In genomic region chr17:43822566-43823190, GRCh38 we compare ENCODE assay signal across 24 cellular contexts. TPM values are rescaled to one million over a fixed set of nuclear protein-coding genes. Genes with fewer than 3 reads are reported as not detected.
DNase-seq lines count a peak whose midpoint lies in the region; ATAC-seq, FAIRE-seq and TF ChIP-seq lines count a peak whose summit lies in the region.
"Had no signal": no experiment of that assay in that cellular context is flagged by ENCODE, and none has a peak within 500 bp of the region (broad histone marks: within the 10 kb centered on the region; RNA-seq: fewer than 3 reads in every experiment).

No MANE protein-coding gene starts in this region.

- intact Hi-C loops in HepG2 (cut with micrococcal nuclease; ENCODE audit: unreplicated experiment) (no loop called here), thyroid gland (cut with DNase I) (no loop called here)

- H3K79me2 ChIP-seq in SK-N-SH (ENCODE audit: insufficient read depth) = no peaks in the 10 kb centered on the region
- no peaks in the 10 kb centered on the region for H3K79me2 ChIP-seq in HepG2 (ENCODE audit: insufficient read depth, low read length)
- no peaks in the 10 kb centered on the region for H3K79me2 ChIP-seq in GM23248 (ENCODE audit: insufficient read depth)

- H3K9me3 ChIP-seq in SK-N-SH = no peaks in the 10 kb centered on the region
- no peaks in the 10 kb centered on the region for H3K9me3 ChIP-seq in HepG2 (ENCODE audit: low read length)
- H3K9me3 ChIP-seq in thyroid gland = no peaks in the 10 kb centered on the region
- no peaks in the 10 kb centered on the region for H3K9me3 ChIP-seq in GM23248 (ENCODE audit: low read depth)
- H3K9me3 ChIP-seq: BLaER1 treated with 17β-estradiol and CSF1 and Interleukin-3, amounts not matched to agents 10 nM and 100 nM; gastroesophageal sphincter had no signal

- ATAC-seq in SK-N-SH treated with all-trans-retinoic acid at 6 μM for 48 hours = no peak
- peak; percentile 28 for ATAC-seq in esophagus mucosa
- peak; percentile 37; the same call in 2 of the 3 replicates for ATAC-seq in HepG2
- ATAC-seq in HG02973 (IDR thresholded peaks at IDR 0.05; ENCODE audit: unreplicated experiment) = no peak
- ATAC-seq: activated CD4-positive, CD25-positive, alpha-beta regulatory T cell treated with anti-CD3 and anti-CD28 coated beads, Interleukin-2, amount 50 U/mL, for 24 hours; activated naive CD4-positive, alpha-beta T cell treated with anti-CD3 and anti-CD28 coated beads, Interleukin-2, amount 50 U/mL, for 72 hours; activated T-cell treated with anti-CD3 and anti-CD28 coated beads, Interleukin-2, amount 50 U/mL, for 4 hours; gastroesophageal sphincter had no signal

- TF ChIP-seq POLR2A in HepG2 (IDR thresholded peaks at IDR 0.05; ENCODE audit: insufficient read depth in 1 of 2, low read depth in 2 of 2, low read length in 2 of 2) = no peak
- TF ChIP-seq POLR2A in thyroid gland (IDR thresholded peaks at IDR 0.05) = no peak

- H2AFZ ChIP-seq in SK-N-SH (ENCODE audit: low read depth) (no peak overlapping the region), HepG2 (ENCODE audit: low read length) (no peak overlapping the region), GM23248 (no peak overlapping the region)

- TF ChIP-seq CTCF in SK-N-SH (IDR thresholded peaks at IDR 0.05) = no peak
- no peak for TF ChIP-seq CTCF in HepG2 (CRISPR knock-in tag; IDR thresholded peaks at IDR 0.05)
- no peak for TF ChIP-seq CTCF in thyroid gland (IDR thresholded peaks at IDR 0.05)

- H3K4me3 ChIP-seq in SK-N-SH (ENCODE audit: low read depth in 2 of 2, low read length in 1 of 2) = no peak overlapping the region
- H3K4me3 ChIP-seq in HepG2 (replicated peaks in 1 of 3; ENCODE audit: insufficient read depth in 1 of 3, low read depth in 2 of 3, low read length in 3 of 3) = no peak overlapping the region
- no peak overlapping the region for H3K4me3 ChIP-seq in thyroid gland (replicated peaks in 1 of 3)
- H3K4me3 ChIP-seq in GM23248 = no peak overlapping the region
- H3K4me3 ChIP-seq: BLaER1 treated with 17β-estradiol and CSF1 and Interleukin-3, amounts not matched to agents 10 nM and 100 nM; gastroesophageal sphincter had no signal

- TF ChIP-seq EP300 in SK-N-SH (IDR thresholded peaks at IDR 0.05; ENCODE audit: borderline replicate concordance in 1 of 2, low read depth in 1 of 2, low read length in 1 of 2) (no peak), HepG2 (IDR thresholded peaks at IDR 0.05; ENCODE audit: low read depth in 2 of 2, low read length in 2 of 2) (no peak), HepG2 (CRISPR knock-in tag; IDR thresholded peaks at IDR 0.05; ENCODE audit: borderline replicate concordance) (no peak)

- POLR2A ChIA-PET in SK-N-SH (lab: Yijun Ruan, JAX) = no interaction called here
- POLR2A ChIA-PET in HepG2 (lab: Yijun Ruan, JAX) = no interaction called here

- H3K36me3 ChIP-seq in SK-N-SH (replicated peaks in 1 of 2; ENCODE audit: control insufficient read depth in 1 of 2, insufficient read depth in 2 of 2, low read length in 1 of 2) (peaks cover 10 to 16% of the 10 kb centered on the region in 2 experiments), HepG2 (replicated peaks in 1 of 2; ENCODE audit: control insufficient read depth in 1 of 2, insufficient read depth in 2 of 2, low read length in 2 of 2) (no peaks in the 10 kb centered on the region; a peak in 1 of 5 replicates), thyroid gland (no peaks in the 10 kb centered on the region), GM23248 (ENCODE audit: low read depth) (peaks cover 5% of the 10 kb centered on the region; the same call in 1 of the 2 replicates)

- in situ Hi-C loops in HepG2 (cut with HindIII; ENCODE audit: extremely low pct_ligation_motif_present, low pct_unique_long_range_greater_than_20kb) = no loop called here
- in situ Hi-C loops in GM23248 (cut with MboI) = no loop called here

- H4K20me1 ChIP-seq in SK-N-SH (ENCODE audit: insufficient read depth) (no peaks in the 10 kb centered on the region), HepG2 (ENCODE audit: insufficient read depth, low read length) (no peaks in the 10 kb centered on the region), GM23248 (ENCODE audit: insufficient read depth) (no peaks in the 10 kb centered on the region)
- H4K20me1 ChIP-seq: BLaER1 treated with 17β-estradiol and CSF1 and Interleukin-3, amounts not matched to agents 10 nM and 100 nM had no signal

- BruUV-seq in HepG2 (replicated peaks; lab: Mats Ljungman, UMichigan) = no TSS peak

- H3K9me2 ChIP-seq in SK-N-SH = no peaks in the 10 kb centered on the region
- H3K9me2 ChIP-seq in GM23248 (ENCODE audit: insufficient read depth) = no peaks in the 10 kb centered on the region

- CTCF ChIA-PET in SK-N-SH (lab: Yijun Ruan, JAX) (interaction anchor here (0.6 to 1.8 kb wide), 2 partner anchors 24 to 33 kb away, joined by 3 to 10 read pairs; partner anchors contain the start of gene CD300LG), HepG2 (lab: Yijun Ruan, JAX; ENCODE audit: low intra/inter-chr PET ratio, low total read pairs) (no interaction called here)

- H3F3A ChIP-seq in SK-N-SH (replicated peaks; ENCODE audit: insufficient read depth) (no peaks in the 10 kb centered on the region), GM23248 (ENCODE audit: insufficient read depth) (no peaks in the 10 kb centered on the region)

- peaks cover 0 to 5% of the 10 kb centered on the region in 2 experiments; a peak in 1 of 4 replicates for H3K4me1 ChIP-seq in SK-N-SH (ENCODE audit: control insufficient read depth in 1 of 2, insufficient read depth in 2 of 2, low read depth in 1 of 2, low read length in 1 of 2)
- H3K4me1 ChIP-seq in HepG2 (ENCODE audit: insufficient read depth, low read length) = no peaks in the 10 kb centered on the region
- peaks cover 0 to 5% of the 10 kb centered on the region in 2 donors for H3K4me1 ChIP-seq in thyroid gland
- H3K4me1 ChIP-seq in GM23248 (ENCODE audit: insufficient read depth) = no peaks in the 10 kb centered on the region

- no peak for FAIRE-seq in HepG2 (lab: Jason Lieb, UNC)
- FAIRE-seq: astrocyte, D721Med, GM18507, RCC 7860 had no signal

- no peaks in the 10 kb centered on the region for H3K27me3 ChIP-seq in SK-N-SH (ENCODE audit: insufficient read depth)
- no peaks in the 10 kb centered on the region for H3K27me3 ChIP-seq in HepG2 (ENCODE audit: control insufficient read depth in 1 of 2, insufficient read depth in 2 of 2, low read length in 2 of 2)
- H3K27me3 ChIP-seq in thyroid gland = no peaks in the 10 kb centered on the region
- H3K27me3 ChIP-seq in GM23248 (replicated peaks; ENCODE audit: insufficient read depth) = no peaks in the 10 kb centered on the region
- H3K27me3 ChIP-seq: BLaER1 treated with 17β-estradiol and CSF1 and Interleukin-3, amounts not matched to agents 10 nM and 100 nM; gastroesophageal sphincter had no signal

- WGBS in SK-N-SH (ENCODE audit: low lambda C conversion rate) = 84% methylated on average over 5 of the region's 5 CpGs
- WGBS in HepG2 (ENCODE audit: low lambda C conversion rate) = 69% methylated on average over 4 of the region's 5 CpGs
- 94 to 97% methylated on average over 5 of the region's 5 CpGs for WGBS in thyroid gland, 2 donors
- WGBS in GM23248 (ENCODE audit: low coverage in 1 of 2, low lambda C conversion rate in 2 of 2, missing lambda C conversion rate in 2 of 2), 2 experiments = 98 to 99% methylated on average over 5 of the region's 5 CpGs

- DNase-seq in SK-N-SH (peak; percentile 37), HepG2 (ENCODE audit: low spot score) (no peak), thyroid gland (no peak), HuH-7 (ENCODE audit: low spot score) (no peak), GM23248 (no peak)
- DNase-seq: activated T-cell treated with anti-CD3 and anti-CD28 coated beads, Interleukin-2, amount 50 U/mL, for 4 hours; erythroblast; NCI-H2171 treated with DMSO at 0.1 percent for 48 hours; retina; T-helper 9 cell had no signal

- no peak overlapping the region for H3K27ac ChIP-seq in SK-N-SH (ENCODE audit: low read depth in 2 of 2, low read length in 1 of 2)
- H3K27ac ChIP-seq in HepG2 (ENCODE audit: extremely low read length, insufficient read depth, low read length) = no peak overlapping the region
- peak overlapping the region in 2 of 3 donors; percentile 32 to 33 for H3K27ac ChIP-seq in thyroid gland
- H3K27ac ChIP-seq in GM23248 = no peak overlapping the region
- H3K27ac ChIP-seq: BLaER1 treated with 17β-estradiol and CSF1 and Interleukin-3, amounts not matched to agents 10 nM and 100 nM had no signal

- H3K9ac ChIP-seq in SK-N-SH (no peak overlapping the region), HepG2 (ENCODE audit: insufficient read depth, low read depth, low read length) (no peak overlapping the region), GM23248 (no peak overlapping the region)
- H3K9ac ChIP-seq: BLaER1 treated with 17β-estradiol and CSF1 and Interleukin-3, amounts not matched to agents 10 nM and 100 nM had no signal

- H3K4me2 ChIP-seq in SK-N-SH = no peak overlapping the region
- H3K4me2 ChIP-seq in HepG2 (ENCODE audit: low read depth, low read length) = no peak overlapping the region
- H3K4me2 ChIP-seq in GM23248 (ENCODE audit: unreplicated experiment) = no peak overlapping the region
- H3K4me2 ChIP-seq: BLaER1 treated with 17β-estradiol and CSF1 and Interleukin-3, amounts not matched to agents 10 nM and 100 nM had no signal

- TF ChIP-seq RAD21 in SK-N-SH (IDR thresholded peaks at IDR 0.05; ENCODE audit: low read length) (no peak), HepG2 (CRISPR knock-in tag; IDR thresholded peaks at IDR 0.05) (no peak)

RNA-seq across cellular contexts. Expression of gene MPP3, which starts 10.3 kb away (rescaled TPM):
- 12.5 and 14.1 TPM in 2 replicates for polyA plus RNA-seq in SK-N-SH (2012; rRNA removed)
- polyA plus RNA-seq in SK-N-SH (2012; cell fraction: cytosol; rRNA removed) = 3.9 and 6.1 TPM in 2 replicates
- 77.4 and 80.4 TPM in 2 replicates for polyA plus RNA-seq in SK-N-SH (2012; cell fraction: nucleus; rRNA removed)
- total RNA-seq in esophagus mucosa = 2.8 TPM
- 0.83 and 0.91 TPM in 2 replicates for total RNA-seq in HepG2 (2016; rRNA removed; fragmentation: Illumina TruSeq; extraction: Trizol)
- total RNA-seq in HepG2 (2016; cell fraction: cytosol; rRNA removed; fragmentation: Illumina TruSeq; extraction: Trizol; ENCODE audit: low read depth) = 0.53 and 0.81 TPM in 2 replicates
- 0.37 and 1.2 TPM in 2 replicates for total RNA-seq in HepG2 (2016; cell fraction: insoluble cytoplasmic fraction; rRNA removed; fragmentation: Illumina TruSeq; extraction: Trizol)
- 0.62 and 0.65 TPM in 2 replicates for total RNA-seq in HepG2 (2016; cell fraction: membrane; rRNA removed; fragmentation: Illumina TruSeq; extraction: Trizol)
- total RNA-seq in HepG2 (2016; cell fraction: nucleus; rRNA removed; fragmentation: Illumina TruSeq; extraction: Trizol) = 2.3 and 3.0 TPM in 2 replicates
- 1.8 and 2.4 TPM in 2 replicates for polyA plus RNA-seq in HepG2 (2011; rRNA removed)
- 0.40 and 0.73 TPM in 2 replicates for polyA plus RNA-seq in HepG2 (2011; cell fraction: cytosol; rRNA removed)
- polyA plus RNA-seq in HepG2 (2011; cell fraction: nucleus; rRNA removed) = 8.8 and 12.8 TPM in 2 replicates
- polyA plus RNA-seq in HepG2 (2012) = 1.4 and 1.5 TPM in 2 replicates
- 0.20 and 0.42 TPM in 2 replicates for polyA plus RNA-seq in HepG2 (2016; cell fraction: cytosol; fragmentation: Illumina TruSeq; extraction: Trizol; ENCODE audit: low read depth)
- 0.34 and 0.46 TPM in 2 replicates for polyA plus RNA-seq in HepG2 (2016; cell fraction: insoluble cytoplasmic fraction; fragmentation: Illumina TruSeq; extraction: Trizol; ENCODE audit: low read depth)
- polyA plus RNA-seq in HepG2 (2016; cell fraction: membrane; fragmentation: Illumina TruSeq; extraction: Trizol; ENCODE audit: low read depth) = 0.26 and 0.42 TPM in 2 replicates
- polyA plus RNA-seq in HepG2 (2016; cell fraction: nucleus; fragmentation: Illumina TruSeq; extraction: Trizol; ENCODE audit: insufficient read depth, low read depth) = 4.1 and 6.3 TPM in 2 replicates
- polyA minus RNA-seq in HepG2 (2011; rRNA and poly(A)+ RNA removed; ENCODE audit: low replicate concordance) = 2.6 and 21.0 TPM in 2 replicates
- 0.49 TPM in 1 of 2 replicates, not detected in the other for polyA minus RNA-seq in HepG2 (2011; cell fraction: cytosol; rRNA and poly(A)+ RNA removed)
- 3.4 and 4.4 TPM in 2 replicates for polyA minus RNA-seq in HepG2 (2011; cell fraction: nucleus; rRNA and poly(A)+ RNA removed)
- total RNA-seq in thyroid gland = 10 to 100 TPM in 3 of 4 donors, 1 to 10 TPM in 1; 7.1 to 20.5 (median 15.4) TPM
- total RNA-seq in GM23248 (2014; rRNA removed; shearing (Covaris generic)) = 6.3 and 11.1 TPM in 2 replicates
- polyA plus RNA-seq in GM23248 (2016; fragmentation: Nextera tagmentation; extraction: Ambion mirVana) = 4.8 and 6.6 TPM in 2 replicates

RNA-seq across cellular contexts. Expression of gene CD300LG, which starts 24.3 kb away (rescaled TPM):
- polyA plus RNA-seq in SK-N-SH (2012; rRNA removed) (not detected in 2 replicates), HepG2 (2011; rRNA removed) (not detected in 2 replicates), GM23248 (2016; fragmentation: Nextera tagmentation; extraction: Ambion mirVana) (not detected in 2 replicates)
- not detected in 2 replicates for polyA plus RNA-seq in SK-N-SH (2012; cell fraction: cytosol; rRNA removed)
- not detected in 2 replicates for polyA plus RNA-seq in SK-N-SH (2012; cell fraction: nucleus; rRNA removed)
- total RNA-seq in esophagus mucosa (0.28 TPM), HepG2 (2016; rRNA removed; fragmentation: Illumina TruSeq; extraction: Trizol) (not detected in 2 replicates), thyroid gland (10 to 100 TPM in 1 of 4 donors, 1 to 10 TPM in 3; 1.5 to 22.5 (median 2.2) TPM)
- not detected in 2 replicates for total RNA-seq in HepG2 (2016; cell fraction: cytosol; rRNA removed; fragmentation: Illumina TruSeq; extraction: Trizol; ENCODE audit: low read depth)
- not detected in 2 replicates for total RNA-seq in HepG2 (2016; cell fraction: insoluble cytoplasmic fraction; rRNA removed; fragmentation: Illumina TruSeq; extraction: Trizol)
- not detected in 2 replicates for total RNA-seq in HepG2 (2016; cell fraction: membrane; rRNA removed; fragmentation: Illumina TruSeq; extraction: Trizol)
- not detected in 2 replicates for total RNA-seq in HepG2 (2016; cell fraction: nucleus; rRNA removed; fragmentation: Illumina TruSeq; extraction: Trizol)
- not detected in 2 replicates for polyA plus RNA-seq in HepG2 (2011; cell fraction: cytosol; rRNA removed)
- polyA plus RNA-seq in HepG2 (2011; cell fraction: nucleus; rRNA removed) = not detected in 2 replicates
- not detected in 2 replicates for polyA plus RNA-seq in HepG2 (2012)
- polyA plus RNA-seq in HepG2 (2016; cell fraction: cytosol; fragmentation: Illumina TruSeq; extraction: Trizol; ENCODE audit: low read depth) = not detected in 2 replicates
- not detected in 2 replicates for polyA plus RNA-seq in HepG2 (2016; cell fraction: insoluble cytoplasmic fraction; fragmentation: Illumina TruSeq; extraction: Trizol; ENCODE audit: low read depth)
- polyA plus RNA-seq in HepG2 (2016; cell fraction: membrane; fragmentation: Illumina TruSeq; extraction: Trizol; ENCODE audit: low read depth) = not detected in 2 replicates
- polyA plus RNA-seq in HepG2 (2016; cell fraction: nucleus; fragmentation: Illumina TruSeq; extraction: Trizol; ENCODE audit: insufficient read depth, low read depth) = not detected in 2 replicates
- not detected in 2 replicates for polyA minus RNA-seq in HepG2 (2011; rRNA and poly(A)+ RNA removed; ENCODE audit: low replicate concordance)
- not detected in 2 replicates for polyA minus RNA-seq in HepG2 (2011; cell fraction: cytosol; rRNA and poly(A)+ RNA removed)
- polyA minus RNA-seq in HepG2 (2011; cell fraction: nucleus; rRNA and poly(A)+ RNA removed) = not detected in 2 replicates
- not detected in 2 replicates for total RNA-seq in GM23248 (2014; rRNA removed; shearing (Covaris generic))
- total RNA-seq: activated naive CD4-positive, alpha-beta T cell treated with anti-CD3 and anti-CD28 coated beads, Interleukin-2, amount 50 U/mL, for 72 hours; activated T-cell treated with anti-CD3 and anti-CD28 coated beads, Interleukin-2, amount 50 U/mL, for 4 hours; astrocyte; cerebellum; G401; kidney epithelial cell had no signal

RNA-seq across cellular contexts. Expression of gene CFAP97D1, which starts 42.4 kb away (rescaled TPM):
- polyA plus RNA-seq in SK-N-SH (2012; rRNA removed) (0.02 TPM in 2 replicates), HepG2 (2011; rRNA removed) (not detected in 2 replicates), GM23248 (2016; fragmentation: Nextera tagmentation; extraction: Ambion mirVana) (not detected in 2 replicates)
- 0.03 TPM in 1 of 2 replicates, not detected in the other for polyA plus RNA-seq in SK-N-SH (2012; cell fraction: cytosol; rRNA removed)
- polyA plus RNA-seq in SK-N-SH (2012; cell fraction: nucleus; rRNA removed) = 0.01 and 0.04 TPM in 2 replicates
- total RNA-seq in esophagus mucosa (not detected), HepG2 (2016; rRNA removed; fragmentation: Illumina TruSeq; extraction: Trizol) (0.02 TPM in 1 of 2 replicates, not detected in the other), thyroid gland (under 1 TPM in 1 of 4 donors, not detected in 3; 0.13 TPM)
- not detected in 2 replicates for total RNA-seq in HepG2 (2016; cell fraction: cytosol; rRNA removed; fragmentation: Illumina TruSeq; extraction: Trizol; ENCODE audit: low read depth)
- total RNA-seq in HepG2 (2016; cell fraction: insoluble cytoplasmic fraction; rRNA removed; fragmentation: Illumina TruSeq; extraction: Trizol) = not detected in 2 replicates
- 0.03 TPM in 1 of 2 replicates, not detected in the other for total RNA-seq in HepG2 (2016; cell fraction: membrane; rRNA removed; fragmentation: Illumina TruSeq; extraction: Trizol)
- total RNA-seq in HepG2 (2016; cell fraction: nucleus; rRNA removed; fragmentation: Illumina TruSeq; extraction: Trizol) = not detected in 2 replicates
- 0.01 TPM in 1 of 2 replicates, not detected in the other for polyA plus RNA-seq in HepG2 (2011; cell fraction: cytosol; rRNA removed)
- polyA plus RNA-seq in HepG2 (2011; cell fraction: nucleus; rRNA removed) = not detected in 2 replicates
- polyA plus RNA-seq in HepG2 (2012) = not detected in 2 replicates
- not detected in 2 replicates for polyA plus RNA-seq in HepG2 (2016; cell fraction: cytosol; fragmentation: Illumina TruSeq; extraction: Trizol; ENCODE audit: low read depth)
- polyA plus RNA-seq in HepG2 (2016; cell fraction: insoluble cytoplasmic fraction; fragmentation: Illumina TruSeq; extraction: Trizol; ENCODE audit: low read depth) = not detected in 2 replicates
- not detected in 2 replicates for polyA plus RNA-seq in HepG2 (2016; cell fraction: membrane; fragmentation: Illumina TruSeq; extraction: Trizol; ENCODE audit: low read depth)
- not detected in 2 replicates for polyA plus RNA-seq in HepG2 (2016; cell fraction: nucleus; fragmentation: Illumina TruSeq; extraction: Trizol; ENCODE audit: insufficient read depth, low read depth)
- polyA minus RNA-seq in HepG2 (2011; rRNA and poly(A)+ RNA removed; ENCODE audit: low replicate concordance) = not detected in 2 replicates
- polyA minus RNA-seq in HepG2 (2011; cell fraction: cytosol; rRNA and poly(A)+ RNA removed) = not detected in 2 replicates
- polyA minus RNA-seq in HepG2 (2011; cell fraction: nucleus; rRNA and poly(A)+ RNA removed) = 0.13 TPM in 1 of 2 replicates, not detected in the other
- not detected in 2 replicates for total RNA-seq in GM23248 (2014; rRNA removed; shearing (Covaris generic))
- total RNA-seq: activated naive CD4-positive, alpha-beta T cell treated with anti-CD3 and anti-CD28 coated beads, Interleukin-2, amount 50 U/mL, for 72 hours; activated T-cell treated with anti-CD3 and anti-CD28 coated beads, Interleukin-2, amount 50 U/mL, for 4 hours; cerebellum; G401; kidney epithelial cell had no signal

RNA-seq across cellular contexts. Expression of gene DUSP3, which starts 43.9 kb away (rescaled TPM):
- polyA plus RNA-seq in SK-N-SH (2012; rRNA removed) = 31.5 and 39.7 TPM in 2 replicates
- 28.3 and 29.9 TPM in 2 replicates for polyA plus RNA-seq in SK-N-SH (2012; cell fraction: cytosol; rRNA removed)
- polyA plus RNA-seq in SK-N-SH (2012; cell fraction: nucleus; rRNA removed) = 45.7 and 61.0 TPM in 2 replicates
- 36.3 TPM for total RNA-seq in esophagus mucosa
- total RNA-seq in HepG2 (2016; rRNA removed; fragmentation: Illumina TruSeq; extraction: Trizol) = 60.0 and 73.6 TPM in 2 replicates
- total RNA-seq in HepG2 (2016; cell fraction: cytosol; rRNA removed; fragmentation: Illumina TruSeq; extraction: Trizol; ENCODE audit: low read depth) = 23.0 and 23.3 TPM in 2 replicates
- 59.0 and 65.1 TPM in 2 replicates for total RNA-seq in HepG2 (2016; cell fraction: insoluble cytoplasmic fraction; rRNA removed; fragmentation: Illumina TruSeq; extraction: Trizol)
- 67.6 and 70.6 TPM in 2 replicates for total RNA-seq in HepG2 (2016; cell fraction: membrane; rRNA removed; fragmentation: Illumina TruSeq; extraction: Trizol)
- total RNA-seq in HepG2 (2016; cell fraction: nucleus; rRNA removed; fragmentation: Illumina TruSeq; extraction: Trizol) = 43.1 and 45.5 TPM in 2 replicates
- polyA plus RNA-seq in HepG2 (2011; rRNA removed) = 71.5 and 77.4 TPM in 2 replicates
- 62.0 and 65.1 TPM in 2 replicates for polyA plus RNA-seq in HepG2 (2011; cell fraction: cytosol; rRNA removed)
- polyA plus RNA-seq in HepG2 (2011; cell fraction: nucleus; rRNA removed) = 124 and 143 TPM in 2 replicates
- polyA plus RNA-seq in HepG2 (2012) = 44.3 and 55.5 TPM in 2 replicates
- polyA plus RNA-seq in HepG2 (2016; cell fraction: cytosol; fragmentation: Illumina TruSeq; extraction: Trizol; ENCODE audit: low read depth) = 24.0 and 28.0 TPM in 2 replicates
- 87.5 and 94.5 TPM in 2 replicates for polyA plus RNA-seq in HepG2 (2016; cell fraction: insoluble cytoplasmic fraction; fragmentation: Illumina TruSeq; extraction: Trizol; ENCODE audit: low read depth)
- polyA plus RNA-seq in HepG2 (2016; cell fraction: membrane; fragmentation: Illumina TruSeq; extraction: Trizol; ENCODE audit: low read depth) = 57.3 and 59.6 TPM in 2 replicates
- polyA plus RNA-seq in HepG2 (2016; cell fraction: nucleus; fragmentation: Illumina TruSeq; extraction: Trizol; ENCODE audit: insufficient read depth, low read depth) = 64.9 and 69.6 TPM in 2 replicates
- 62.1 and 126 TPM in 2 replicates for polyA minus RNA-seq in HepG2 (2011; rRNA and poly(A)+ RNA removed; ENCODE audit: low replicate concordance)
- polyA minus RNA-seq in HepG2 (2011; cell fraction: cytosol; rRNA and poly(A)+ RNA removed) = 57.0 and 66.2 TPM in 2 replicates
- polyA minus RNA-seq in HepG2 (2011; cell fraction: nucleus; rRNA and poly(A)+ RNA removed) = 75.8 and 87.4 TPM in 2 replicates
- total RNA-seq in thyroid gland = 10 to 100 TPM; 67.7 to 98.5 (median 72.0) TPM
- total RNA-seq in GM23248 (2014; rRNA removed; shearing (Covaris generic)) = 24.9 and 26.3 TPM in 2 replicates
- polyA plus RNA-seq in GM23248 (2016; fragmentation: Nextera tagmentation; extraction: Ambion mirVana) = 23.1 and 23.9 TPM in 2 replicates

Comparison
In these comparisons a context has a peak if more than half of its experiments do, and no peak if none do; other contexts are left out.
1. H3K27ac ChIP-seq: peak in thyroid gland (2 of 3); none in SK-N-SH (0 of 2), HepG2 (single experiment) and GM23248 (single experiment).
2. ATAC-seq: peak in esophagus mucosa (single experiment) and HepG2 (single experiment); none in SK-N-SH treated with all-trans-retinoic acid at 6 μM for 48 hours (single experiment) and HG02973 (single experiment).